In the genomic region with DNA sequence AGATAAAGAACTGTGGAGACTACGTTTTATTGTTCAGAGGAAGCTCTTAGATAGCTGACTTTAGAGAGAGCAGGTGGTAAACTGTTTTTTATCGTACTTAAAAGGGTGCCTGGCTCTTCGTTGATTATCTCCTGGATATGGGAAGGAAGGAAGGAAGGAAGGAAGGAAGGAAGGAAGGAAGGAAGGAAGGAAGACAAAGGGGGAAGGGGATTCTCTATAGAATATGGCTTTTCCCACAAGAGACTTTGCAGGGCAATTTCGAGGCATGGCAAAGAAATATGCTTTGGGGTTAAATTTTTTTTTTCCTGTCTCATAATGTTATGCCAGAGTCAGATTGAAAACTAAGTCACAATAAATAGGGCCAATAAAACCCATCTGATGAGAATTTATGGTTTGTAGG, we compare ENCODE assay signal across 24 cellular contexts.
"Had no signal": no experiment of that assay in that cellular context is flagged by ENCODE, and none has a peak within 500 bp of the region (broad histone marks: within the 10 kb centered on the region; RNA-seq: fewer than 3 reads in every experiment).

No MANE protein-coding gene starts in this region.

- H3K4me3 ChIP-seq: colonic mucosa, coronary artery, dorsolateral prefrontal cortex, esophagus muscularis mucosa, esophagus squamous epithelium, gastrocnemius medialis, gastroesophageal sphincter, heart left ventricle, heart right ventricle had no signal

- H3K9me3 Mint-ChIP-seq: dendritic cell treated with granulocyte-macrophage colony-stimulating factor and Interleukin-4, amounts not matched to agents 40 ng/mL and 50 ng/mL, for 4 days had no signal

- H3K27ac ChIP-seq: colonic mucosa, coronary artery, dorsolateral prefrontal cortex, epithelial cell of prostate, esophagus muscularis mucosa, esophagus squamous epithelium, foreskin keratinocyte, gastrocnemius medialis, gastroesophageal sphincter, heart left ventricle, heart right ventricle had no signal

- H3K9me3 ChIP-seq: colonic mucosa, esophagus muscularis mucosa, esophagus squamous epithelium, gastrocnemius medialis, gastroesophageal sphincter, heart left ventricle, heart right ventricle had no signal

- H3K4me1 Mint-ChIP-seq: endodermal cell had no signal

- H3K27me3 ChIP-seq: colonic mucosa, dorsolateral prefrontal cortex, esophagus muscularis mucosa, esophagus squamous epithelium, foreskin keratinocyte, gastrocnemius medialis, gastroesophageal sphincter, heart left ventricle, heart right ventricle had no signal

- DNase-seq: colonic mucosa; cortex of kidney; dermis blood vessel endothelial cell; dorsolateral prefrontal cortex; effector CD4-positive, alpha-beta T cell; effector CD8-positive, alpha-beta T cell; effector memory CD4-positive, alpha-beta T cell; effector memory CD8-positive, alpha-beta T cell; endodermal cell; erythroblast; esophagus squamous epithelium; foreskin fibroblast; foreskin keratinocyte; foreskin melanocyte; gastrocnemius medialis; glutamatergic neuron; head of caudate nucleus; heart left ventricle; heart right ventricle had no signal

- H3K4me1 ChIP-seq: colonic mucosa, esophagus muscularis mucosa, esophagus squamous epithelium, foreskin keratinocyte, gastrocnemius medialis, gastroesophageal sphincter, heart left ventricle, heart right ventricle had no signal

- H3K36me3 ChIP-seq: colonic mucosa, esophagus muscularis mucosa, esophagus squamous epithelium, gastrocnemius medialis, gastroesophageal sphincter, heart left ventricle, heart right ventricle had no signal

- H3K27me3 Mint-ChIP-seq: dendritic cell treated with granulocyte-macrophage colony-stimulating factor and Interleukin-4, amounts not matched to agents 40 ng/mL and 50 ng/mL, for 4 days; effector memory CD8-positive, alpha-beta T cell had no signal

- H3K4me3 Mint-ChIP-seq: dendritic cell treated with granulocyte-macrophage colony-stimulating factor and Interleukin-4, amounts not matched to agents 40 ng/mL and 50 ng/mL, for 4 days; effector memory CD8-positive, alpha-beta T cell; endodermal cell had no signal

- H3K27ac Mint-ChIP-seq: dendritic cell treated with granulocyte-macrophage colony-stimulating factor and Interleukin-4, amounts not matched to agents 40 ng/mL and 50 ng/mL, for 4 days; effector memory CD8-positive, alpha-beta T cell; endodermal cell had no signal
